Comparison of ENCODE assay signal across 8 cellular contexts in genomic region chr19:48634424-48635262, GRCh38. TPM values are rescaled to one million over a fixed set of nuclear protein-coding genes. Genes with fewer than 3 reads are reported as not detected.
DNase-seq lines count a peak whose midpoint lies in the region; ATAC-seq, FAIRE-seq and TF ChIP-seq lines count a peak whose summit lies in the region.

No MANE protein-coding gene starts in this region.

- no peaks in the 10 kb centered on the region for H4K20me1 ChIP-seq in OCI-LY1 (ENCODE audit: insufficient read depth, low read length)

- H3K9ac ChIP-seq in OCI-LY1 (ENCODE audit: low read length), result peak overlapping the region; percentile 82
- peak overlapping the region; percentile 38 for H3K9ac ChIP-seq in endocrine pancreas (ENCODE audit: control insufficient read depth, insufficient read depth, low read length)

- POLR2A ChIA-PET in A549 (lab: Yijun Ruan, JAX), result interaction anchor here (0.5 to 1.5 kb wide), 5 partner anchors 11 to 78 kb away, joined by 3 to 18 read pairs (median 8); partner anchors contain the start of genes CA11, RPL18 and SPHK2

- H3K27me3 ChIP-seq in OCI-LY1 (ENCODE audit: insufficient read depth, low read length) (no peaks in the 10 kb centered on the region), endocrine pancreas (ENCODE audit: control insufficient read depth, insufficient read depth, low read length) (no peaks in the 10 kb centered on the region)

- H3K4me3 ChIP-seq in A549 (peak overlapping the region; percentile 71), OCI-LY1 (ENCODE audit: low read depth, low read length, poor library complexity, severe bottlenecking) (peak overlapping the region; percentile 84), endocrine pancreas (ENCODE audit: control insufficient read depth, insufficient read depth, low read length) (peak overlapping the region; percentile 42), mesodermal cell (ENCODE audit: extremely low read depth, insufficient read depth, low read length, poor library complexity, severe bottlenecking) (peak overlapping the region; percentile 43)

- DNase-seq in A549 (ENCODE audit: low read depth in 1 of 2, low spot score in 1 of 2) (peak; percentile 91 to 99), HuH-7 (ENCODE audit: low spot score) (peak; percentile 91)
- DNase-seq in activated CD8-positive, alpha-beta memory T cell treated with anti-CD3 and anti-CD28 coated beads, Interleukin-2, amount 50 U/mL, for 4 hours, result peak; percentile 91
- peak; percentile 80 for DNase-seq in stimulated activated CD8-positive, alpha-beta memory T cell treated with anti-CD3 and anti-CD28 coated beads, Interleukin-15, amount 100 ng/mL, for 1 hour (ENCODE audit: low read depth)

- no peak overlapping the region for H2AFZ ChIP-seq in OCI-LY1 (ENCODE audit: low read length)

- CTCF ChIA-PET in A549 (lab: Yijun Ruan, JAX), result interaction anchor here (1.3 to 2.0 kb wide), 4 partner anchors 11 to 514 kb away, joined by 3 to 5 read pairs (median 4); partner anchors contain the start of gene FAM83E

- TF ChIP-seq POLR2A in A549 (IDR thresholded peaks at IDR 0.05; ENCODE audit: low read length), result peak; percentile 67

- FAIRE-seq in A549 (lab: Jason Lieb, UNC), result peak; percentile 59

- H3K9me3 ChIP-seq in A549 (no peaks in the 10 kb centered on the region), OCI-LY1 (ENCODE audit: low read length) (no peaks in the 10 kb centered on the region), endocrine pancreas (ENCODE audit: control insufficient read depth, low read length) (no peaks in the 10 kb centered on the region), mesodermal cell (ENCODE audit: control insufficient read depth, low read length) (no peaks in the 10 kb centered on the region)

- TF ChIP-seq CTCF in A549 (IDR thresholded peaks at IDR 0.05), result no peak
- TF ChIP-seq CTCF in OCI-LY1 (IDR thresholded peaks at IDR 0.05; ENCODE audit: low read length), result no peak

- no peaks in the 10 kb centered on the region for H3K79me2 ChIP-seq in OCI-LY1 (ENCODE audit: insufficient read depth, low read length)

- H3K9me2 ChIP-seq in OCI-LY1 (ENCODE audit: low read depth, low read length), result no peaks in the 10 kb centered on the region

- no peak for TF ChIP-seq RAD21 in A549 (conservative IDR thresholded peaks at IDR 0.05 in 1 of 2, IDR thresholded peaks at IDR 0.05 in 1 of 2)

- TF ChIP-seq EP300 in A549 (IDR thresholded peaks at IDR 0.05), result peak in 1 of 2 experiments; percentile 49; a peak in 1 of 5 replicates

- H3K27ac ChIP-seq in A549 (peak overlapping the region; percentile 86 to 92), OCI-LY1 (ENCODE audit: low read depth, low read length, poor library complexity, severe bottlenecking) (peak overlapping the region; percentile 86), mesodermal cell (ENCODE audit: low read depth, low read length, severe bottlenecking) (peak overlapping the region; percentile 3)

- 0 out of 2 replicates have a peak, but pooled peaks cover 5% of the 10 kb centered on the region for H3F3A ChIP-seq in OCI-LY1 (ENCODE audit: insufficient read depth, low read length)

- ATAC-seq in A549 (peak; percentile 21 to 52), GM18907 (IDR thresholded peaks at IDR 0.05; ENCODE audit: unreplicated experiment) (peak; percentile 32)

- H3K4me2 ChIP-seq in A549 (peak overlapping the region; percentile 100), OCI-LY1 (ENCODE audit: low read length) (peak overlapping the region; percentile 93)

- H3K36me3 ChIP-seq in OCI-LY1 (ENCODE audit: insufficient read depth, low read length), result peaks cover 12% of the 10 kb centered on the region
- no peaks in the 10 kb centered on the region for H3K36me3 ChIP-seq in endocrine pancreas (ENCODE audit: control insufficient read depth, insufficient read depth, low read length)
- H3K36me3 ChIP-seq in mesodermal cell (ENCODE audit: control insufficient read depth, insufficient read depth, low read length), result no peaks in the 10 kb centered on the region

- 4% methylated on average over 22 of the region's 37 CpGs for WGBS in A549 (ENCODE audit: missing lambda C conversion rate)
- 16 to 17% methylated on average over 20 to 30 of the region's 37 CpGs for WGBS in mesodermal cell (ENCODE audit: insufficient coverage in 2 of 2), 2 experiments

- H3K4me1 ChIP-seq in A549, result peaks cover 55% of the 10 kb centered on the region
- peaks cover 53% of the 10 kb centered on the region for H3K4me1 ChIP-seq in OCI-LY1 (ENCODE audit: insufficient read depth, low read length, severe bottlenecking)
- H3K4me1 ChIP-seq in endocrine pancreas (ENCODE audit: control insufficient read depth, insufficient read depth, low read length), result no peaks in the 10 kb centered on the region
- peaks cover 23% of the 10 kb centered on the region for H3K4me1 ChIP-seq in mesodermal cell (ENCODE audit: control insufficient read depth, insufficient read depth, low read length, poor library complexity, severe bottlenecking)

TF ChIP-seq in A549, 52 proteins besides CTCF, POLR2A, EP300 and RAD21 (continues in another document):
- TF ChIP-seq BHLHE40 (IDR thresholded peaks at IDR 0.05; ENCODE audit: low read depth, low read length) (peak; percentile 98), TFCP2L1 (CRISPR knock-in tag; IDR thresholded peaks at IDR 0.05) (0 out of 2 replicates have a peak, but pooled peaks have one; percentile 32), EHF (CRISPR knock-in tag; IDR thresholded peaks at IDR 0.05) (0 out of 2 replicates have a peak, but pooled peaks have one; percentile 21), JUNB (IDR thresholded peaks at IDR 0.05) (no peak), ZSCAN20 (CRISPR knock-in tag; IDR thresholded peaks at IDR 0.05) (no peak), FOSL2 (IDR thresholded peaks at IDR 0.05) (no peak), FOSL2 (CRISPR knock-in tag; IDR thresholded peaks at IDR 0.05) (no peak), FOSB (CRISPR knock-in tag; IDR thresholded peaks at IDR 0.05) (0 out of 2 replicates have a peak, but pooled peaks have one; percentile 38), CHD2 (IDR thresholded peaks at IDR 0.05; ENCODE audit: low read length, partially characterized antibody) (peak; percentile 59), RCOR1 (IDR thresholded peaks at IDR 0.05; ENCODE audit: low read depth, low read length) (0 out of 2 replicates have a peak, but pooled peaks have one; percentile 43), ZFP36 (IDR thresholded peaks at IDR 0.05; ENCODE audit: borderline replicate concordance, partially characterized antibody) (no peak), NR3C1 (IDR thresholded peaks at IDR 0.05) (no peak), RNF2 (IDR thresholded peaks at IDR 0.05; ENCODE audit: borderline replicate concordance, low read depth) (no peak), JUN (IDR thresholded peaks at IDR 0.05) (peak; percentile 73 to 86; a peak in 4 of 5 replicates), SREBF2 (IDR thresholded peaks at IDR 0.05) (no peak), HEYL (CRISPR knock-in tag; IDR thresholded peaks at IDR 0.05) (no peak), MAFK (IDR thresholded peaks at IDR 0.05; ENCODE audit: partially characterized antibody) (no peak), ZC3H11A (IDR thresholded peaks at IDR 0.05) (no peak)

RNA-seq across cellular contexts. Expression of gene DBP, which starts 2.5 kb away (rescaled TPM):
- polyA plus RNA-seq in A549 (2011; rRNA removed), result 1.8 and 2.5 TPM in 2 replicates
- polyA plus RNA-seq in A549 (2012; cell fraction: cytosol; rRNA removed), result 3.3 and 3.6 TPM in 2 replicates
- polyA plus RNA-seq in A549 (2012; cell fraction: nucleus; rRNA removed), result 2.1 and 2.5 TPM in 2 replicates
- 3.8 to 5.5 TPM (median 4.1 TPM) in 3 replicates for polyA plus RNA-seq in A549 (2017; fragmentation: RNase III; extraction: RNeasy Plus Mini Kit Qiagen cat#74134 plus additional on column Dnase treatment)
- polyA minus RNA-seq in A549 (2011; rRNA and poly(A)+ RNA removed), result 2.2 and 3.9 TPM in 2 replicates
- 4.5 TPM for polyA plus RNA-seq in mesodermal cell (2013, experiment 1 of 2)
- polyA plus RNA-seq in mesodermal cell (2013, experiment 2 of 2), result 2.7 TPM

RNA-seq across cellular contexts. Expression of gene CA11, which starts 11.3 kb away (rescaled TPM):
- polyA plus RNA-seq in A549 (2011; rRNA removed) (8.8 and 9.8 TPM in 2 replicates), A549 (2017; fragmentation: RNase III; extraction: RNeasy Plus Mini Kit Qiagen cat#74134 plus additional on column Dnase treatment) (12.8 to 21.0 TPM (median 17.5 TPM) in 3 replicates)
- 4.3 and 5.3 TPM in 2 replicates for polyA plus RNA-seq in A549 (2012; cell fraction: cytosol; rRNA removed)
- polyA plus RNA-seq in A549 (2012; cell fraction: nucleus; rRNA removed), result 3.4 and 12.5 TPM in 2 replicates
- polyA minus RNA-seq in A549 (2011; rRNA and poly(A)+ RNA removed), result 5.1 and 6.3 TPM in 2 replicates
- polyA plus RNA-seq in mesodermal cell (2013, experiment 1 of 2), result 17.0 TPM
- 13.7 TPM for polyA plus RNA-seq in mesodermal cell (2013, experiment 2 of 2)

RNA-seq across cellular contexts. Expression of gene SPHK2, which starts 15.3 kb away (rescaled TPM):
- 5.5 and 6.1 TPM in 2 replicates for polyA plus RNA-seq in A549 (2011; rRNA removed)
- 13.7 and 18.6 TPM in 2 replicates for polyA plus RNA-seq in A549 (2012; cell fraction: cytosol; rRNA removed)
- 37.8 and 64.1 TPM in 2 replicates for polyA plus RNA-seq in A549 (2012; cell fraction: nucleus; rRNA removed)
- 14.7 to 18.3 TPM (median 17.1 TPM) in 3 replicates for polyA plus RNA-seq in A549 (2017; fragmentation: RNase III; extraction: RNeasy Plus Mini Kit Qiagen cat#74134 plus additional on column Dnase treatment)
- polyA minus RNA-seq in A549 (2011; rRNA and poly(A)+ RNA removed), result 8.5 and 10.8 TPM in 2 replicates
- polyA plus RNA-seq in mesodermal cell (2013, experiment 1 of 2), result 9.4 TPM
- polyA plus RNA-seq in mesodermal cell (2013, experiment 2 of 2), result 8.7 TPM

RNA-seq across cellular contexts. Expression of gene RPL18, which starts 15.7 kb away (rescaled TPM):
- 1,390 and 1,780 TPM in 2 replicates for polyA plus RNA-seq in A549 (2011; rRNA removed)
- 2,689 and 2,957 TPM in 2 replicates for polyA plus RNA-seq in A549 (2012; cell fraction: cytosol; rRNA removed)
- polyA plus RNA-seq in A549 (2012; cell fraction: nucleus; rRNA removed), result 2,348 and 2,474 TPM in 2 replicates
- 2,568 to 2,696 TPM (median 2,647 TPM) in 3 replicates for polyA plus RNA-seq in A549 (2017; fragmentation: RNase III; extraction: RNeasy Plus Mini Kit Qiagen cat#74134 plus additional on column Dnase treatment)
- 793 and 1,174 TPM in 2 replicates for polyA minus RNA-seq in A549 (2011; rRNA and poly(A)+ RNA removed)
- 1,420 TPM for polyA plus RNA-seq in mesodermal cell (2013, experiment 1 of 2)
- 1,243 TPM for polyA plus RNA-seq in mesodermal cell (2013, experiment 2 of 2)

RNA-seq across cellular contexts. Expression of gene FAM83E, which starts 19.8 kb away (rescaled TPM):
- polyA plus RNA-seq in A549 (2011; rRNA removed), result 0.16 and 0.45 TPM in 2 replicates
- 0.13 and 0.25 TPM in 2 replicates for polyA plus RNA-seq in A549 (2012; cell fraction: cytosol; rRNA removed)
- 0.29 and 0.73 TPM in 2 replicates for polyA plus RNA-seq in A549 (2012; cell fraction: nucleus; rRNA removed)
- polyA plus RNA-seq in A549 (2017; fragmentation: RNase III; extraction: RNeasy Plus Mini Kit Qiagen cat#74134 plus additional on column Dnase treatment), result 0.24 to 0.45 TPM (median 0.41 TPM) in 3 replicates
- polyA minus RNA-seq in A549 (2011; rRNA and poly(A)+ RNA removed), result 0.45 and 0.73 TPM in 2 replicates
- polyA plus RNA-seq in mesodermal cell (2013, experiment 1 of 2), result 0.44 TPM
- not detected for polyA plus RNA-seq in mesodermal cell (2013, experiment 2 of 2)

Comparison
In these comparisons a context has a peak if more than half of its experiments do, and no peak if none do; other contexts are left out.
1. Peak in every context shown above with its lines: DNase-seq, ATAC-seq, H3K4me3 ChIP-seq and H3K27ac ChIP-seq.
2. H3K27ac ChIP-seq: peak in every context shown above with its lines; median percentile 89 in A549; 86 in OCI-LY1; 3 in mesodermal cell.